25 cellular contexts compared by ENCODE assay signal in the genomic region with DNA sequence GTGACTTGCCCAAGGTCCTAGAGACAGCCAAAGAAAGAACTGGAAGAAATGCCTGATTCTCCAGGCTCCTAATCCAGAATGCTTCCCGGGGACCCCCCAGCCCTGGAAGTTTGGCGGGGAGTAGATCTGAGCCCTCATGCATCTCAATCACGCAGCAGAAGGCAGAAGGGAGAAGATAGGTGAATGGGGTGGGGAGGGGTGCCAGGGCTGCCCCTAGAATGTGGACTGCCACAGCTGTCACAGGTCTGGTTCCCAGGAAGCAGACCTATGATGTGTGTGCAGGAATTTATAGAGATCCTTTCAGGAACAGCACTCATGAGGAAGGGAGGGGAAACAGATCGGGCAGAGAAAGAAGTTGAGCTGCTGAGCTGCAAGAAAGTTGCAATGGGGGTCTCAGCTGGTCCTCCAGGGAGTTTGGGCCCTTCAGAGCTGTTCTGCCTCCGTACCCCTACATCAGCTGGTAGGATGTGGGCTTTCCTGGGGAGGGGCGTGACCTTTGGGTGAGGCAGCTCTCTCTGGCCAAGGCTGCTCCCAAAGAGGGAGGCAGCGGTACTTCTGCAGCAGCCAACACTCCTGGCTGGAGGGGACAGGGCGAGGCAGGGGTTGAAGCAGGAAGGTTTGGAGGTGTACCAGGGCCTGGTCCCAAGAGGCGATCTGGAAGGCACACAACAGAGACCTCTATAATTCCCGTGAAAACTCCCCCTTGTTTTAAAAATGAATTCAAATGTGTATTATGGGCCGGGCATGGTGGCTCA. TPM values are rescaled to one million over a fixed set of nuclear protein-coding genes. Genes with fewer than 3 reads are reported as not detected.
"Had no signal": no experiment of that assay in that cellular context is flagged by ENCODE, and none has a peak within 500 bp of the region (broad histone marks: within the 10 kb centered on the region; RNA-seq: fewer than 3 reads in every experiment).

No MANE protein-coding gene starts in this region.

- H3K27me3 ChIP-seq: ovary, spleen, stomach, thyroid gland, tibial nerve, upper lobe of left lung had no signal

- H3K9me3 Mint-ChIP-seq: nephron; stimulated activated naive CD8-positive, alpha-beta T cell treated with anti-CD3 and anti-CD28 coated beads, Interleukin-15, Interleukin-2, amounts not matched to agents 100 ng/mL and 50 ng/mL, for 24 hours had no signal

- DNase-seq: naive thymus-derived CD4-positive, alpha-beta T cell; natural killer cell; occipital lobe; ovary; spleen; stimulated activated CD4-positive, alpha-beta T cell treated with anti-CD3 and anti-CD28 coated beads, Interleukin-12 subunit alpha, Interleukin-12 subunit beta, amount 100 ng/mL, for 4 hours; stimulated activated CD4-positive, alpha-beta T cell treated with anti-CD3 and anti-CD28 coated beads, Interleukin-1b, Interleukin-23, amount 100 ng/mL, for 48 hours; stimulated activated CD4-positive, alpha-beta T cell treated with anti-CD3 and anti-CD28 coated beads, Interleukin-4, amount 100 ng/mL, for 1 hour; stimulated activated CD4-positive, alpha-beta T cell treated with anti-CD3 and anti-CD28 coated beads, Interleukin-4, amount 100 ng/mL, for 4 hours; stimulated activated CD8-positive, alpha-beta memory T cell treated with anti-CD3 and anti-CD28 coated beads, Interleukin-4, amount 100 ng/mL, for 48 hours; stimulated activated naive B cell treated with anti-CD40 and anti-IgM and Interleukin-4, amounts not matched to agents 10 μg/mL and 1 μg/mL and 100 μg/mL, for 72 hours; stimulated activated naive CD4-positive, alpha-beta T cell treated with Interleukin-2 at 50 U/mL for 16 hours; stomach; thyroid gland; trophoblast cell; upper lobe of left lung had no signal

- H3K9me3 ChIP-seq: ovary, psoas muscle, stomach, thoracic aorta, thyroid gland, tibial nerve, upper lobe of left lung had no signal

- H3K4me1 ChIP-seq: psoas muscle had no signal

- H3K4me1 Mint-ChIP-seq: natural killer cell; nephron; stimulated activated naive B cell treated with anti-CD40 and anti-IgM and Interleukin-4, amounts not matched to agents 10 μg/mL and 1 μg/mL and 100 μg/mL, for 72 hours had no signal

- H3K36me3 Mint-ChIP-seq: naive thymus-derived CD4-positive, alpha-beta T cell; natural killer cell; stimulated activated naive B cell treated with anti-CD40 and anti-IgM and Interleukin-4, amounts not matched to agents 10 μg/mL and 1 μg/mL and 100 μg/mL, for 72 hours had no signal

- H3K27ac Mint-ChIP-seq: naive thymus-derived CD4-positive, alpha-beta T cell; natural killer cell; nephron; progenitor cell of endocrine pancreas; stimulated activated naive B cell treated with anti-CD40 and anti-IgM and Interleukin-4, amounts not matched to agents 10 μg/mL and 1 μg/mL and 100 μg/mL, for 72 hours; stimulated activated naive CD8-positive, alpha-beta T cell treated with anti-CD3 and anti-CD28 coated beads, Interleukin-15, Interleukin-2, amounts not matched to agents 100 ng/mL and 50 ng/mL, for 24 hours had no signal

- H3K4me3 Mint-ChIP-seq: naive thymus-derived CD4-positive, alpha-beta T cell; natural killer cell; nephron; stimulated activated naive B cell treated with anti-CD40 and anti-IgM and Interleukin-4, amounts not matched to agents 10 μg/mL and 1 μg/mL and 100 μg/mL, for 72 hours; stimulated activated naive CD8-positive, alpha-beta T cell treated with anti-CD3 and anti-CD28 coated beads, Interleukin-15, Interleukin-2, amounts not matched to agents 100 ng/mL and 50 ng/mL, for 24 hours had no signal

- H3K27ac ChIP-seq: ovary, parathyroid adenoma, psoas muscle, skin epidermis, spleen, stomach, thoracic aorta, thyroid gland, tibial nerve, upper lobe of left lung had no signal

- H3K36me3 ChIP-seq: ovary, spleen, stomach, thoracic aorta, thyroid gland, tibial nerve, upper lobe of left lung had no signal

- H2AFZ ChIP-seq: parathyroid adenoma had no signal

- ATAC-seq: naive thymus-derived CD4-positive, alpha-beta T cell; natural killer cell; stimulated activated naive B cell treated with anti-CD40 and anti-IgM and Interleukin-4, amounts not matched to agents 10 μg/mL and 1 μg/mL and 100 μg/mL, for 72 hours had no signal

- H3K79me2 ChIP-seq: parathyroid adenoma had no signal

- H3K27me3 Mint-ChIP-seq: stimulated activated naive B cell treated with anti-CD40 and anti-IgM and Interleukin-4, amounts not matched to agents 10 μg/mL and 1 μg/mL and 100 μg/mL, for 72 hours; stimulated activated naive CD8-positive, alpha-beta T cell treated with anti-CD3 and anti-CD28 coated beads, Interleukin-15, Interleukin-2, amounts not matched to agents 100 ng/mL and 50 ng/mL, for 24 hours had no signal

- H3K4me3 ChIP-seq: ovary, psoas muscle, skin epidermis, smooth muscle cell, spleen, stomach, thoracic aorta, thyroid gland, tibial nerve, upper lobe of left lung had no signal

RNA-seq across cellular contexts. Expression of a gene that starts 43.4 kb away (rescaled TPM):
- total RNA-seq: naive thymus-derived CD4-positive, alpha-beta T cell; natural killer cell; psoas muscle; thoracic aorta had no signal
